Comparison of ENCODE assay signal across 9 cellular contexts in genomic region chr16:4945560-4946502, GRCh38. TPM values are rescaled to one million over a fixed set of nuclear protein-coding genes. Genes with fewer than 3 reads are reported as not detected.
A peak's percentile ranks its signal among the peaks of the same experiment; 100 is the strongest.
DNase-seq lines count a peak whose midpoint lies in the region; ATAC-seq, FAIRE-seq and TF ChIP-seq lines count a peak whose summit lies in the region.
"Had no signal": no experiment of that assay in that cellular context is flagged by ENCODE, and none has a peak within 500 bp of the region (broad histone marks: within the 10 kb centered on the region; RNA-seq: fewer than 3 reads in every experiment).

No MANE protein-coding gene starts in this region.

- H3K27me3 ChIP-seq in ascending aorta (no peaks in the 10 kb centered on the region), tibial artery (no peaks in the 10 kb centered on the region)

- no peak for FAIRE-seq in HTR-8/SVneo (lab: Jason Lieb, UNC)

- ATAC-seq in GM21576 (IDR thresholded peaks at IDR 0.05; ENCODE audit: unreplicated experiment) (no peak), GM21825 (IDR thresholded peaks at IDR 0.05; ENCODE audit: unreplicated experiment) (no peak)

- in situ Hi-C loops in G401 (cut with HindIII; ENCODE audit: low sequenced_read_pairs): no loop called here

- H3K36me3 ChIP-seq in ascending aorta: no peaks in the 10 kb centered on the region
- no peaks in the 10 kb centered on the region for H3K36me3 ChIP-seq in tibial artery

- intact Hi-C loops in ascending aorta (cut with DNase I): loop anchor here (1.0 kb wide), 2 partner anchors 11 to 12 kb away; partner anchors contain the start of gene SEC14L5
- intact Hi-C loops in tibial artery (cut with DNase I; ENCODE audit: low total_unique reads): loop anchor here (5.0 kb wide), 1 partner anchor 199 kb away; no protein-coding TSS in a partner anchor

- H3K9me3 ChIP-seq in ascending aorta (no peaks in the 10 kb centered on the region), tibial artery (no peaks in the 10 kb centered on the region)

- no peak for TF ChIP-seq CTCF in ascending aorta (IDR thresholded peaks at IDR 0.05)
- no peak for TF ChIP-seq CTCF in tibial artery (IDR thresholded peaks at IDR 0.05)

- DNase-seq in HTR-8/SVneo (ENCODE audit: insufficient read length, low spot score) (peak; percentile 79), ascending aorta (ENCODE audit: low spot score in 2 of 2) (peak in 1 of 2 donors; percentile 76), kidney tubule cell (ENCODE audit: low spot score) (peak; percentile 74), tibial artery (peak; percentile 71 to 76), G401 (ENCODE audit: low spot score) (no peak)
- DNase-seq in activated naive CD4-positive, alpha-beta T cell treated with anti-CD3 and anti-CD28 coated beads, Interleukin-2, amount 50 U/mL, for 16 hours: no peak
- DNase-seq: cerebellar nuclear complex had no signal

- H3K4me3 ChIP-seq in ascending aorta (peak overlapping the region in 1 of 2 donors; percentile 32), tibial artery (no peak overlapping the region)

- H3K27ac ChIP-seq in ascending aorta: peak overlapping the region; percentile 79 to 86
- peak overlapping the region; percentile 82 to 83 for H3K27ac ChIP-seq in tibial artery

- H3K4me1 ChIP-seq in ascending aorta: peaks cover 20 to 33% of the 10 kb centered on the region in 2 donors
- peaks cover 0 to 43% (median 39%) of the 10 kb centered on the region in 4 donors for H3K4me1 ChIP-seq in tibial artery

RNA-seq across cellular contexts. Expression of gene PPL, which starts 8.9 kb away (rescaled TPM):
- 25.7 TPM for total RNA-seq in ascending aorta
- total RNA-seq in G401 (2014; rRNA removed; shearing (Covaris generic)): 33.2 and 41.0 TPM in 2 replicates

RNA-seq across cellular contexts. Expression of gene SEC14L5, which starts 12.3 kb away (rescaled TPM):
- 5.7 TPM for total RNA-seq in ascending aorta
- total RNA-seq in G401 (2014; rRNA removed; shearing (Covaris generic)): 0.10 and 0.86 TPM in 2 replicates

Comparison
In these comparisons a context has a peak if more than half of its experiments do, and no peak if none do; other contexts are left out.
1. DNase-seq: peak in HTR-8/SVneo (single experiment), kidney tubule cell (single experiment) and tibial artery (2 of 2); none in activated naive CD4-positive, alpha-beta T cell treated with anti-CD3 and anti-CD28 coated beads, Interleukin-2, amount 50 U/mL, for 16 hours (single experiment) and G401 (single experiment).